Comparison of ENCODE assay signal across 7 cellular contexts in genomic region chr2:101883860-101884259, GRCh38.
DNase-seq lines count a peak whose midpoint lies in the region; ATAC-seq, FAIRE-seq and TF ChIP-seq lines count a peak whose summit lies in the region.

No MANE protein-coding gene starts in this region.

- peak; percentile 68 for DNase-seq in GM03348 (ENCODE audit: low spot score)
- DNase-seq in GM12878 (ENCODE audit: low read depth, low spot score), result no peak
- no peak for DNase-seq in kidney epithelial cell (ENCODE audit: low read depth)
- peak; percentile 27 for DNase-seq in stimulated activated naive CD8-positive, alpha-beta T cell treated with anti-CD3 and anti-CD28 coated beads, Interleukin-15, Interleukin-2, amounts not matched to agents 100 U/mL and 50 U/mL, for 24 hours
- no peak for DNase-seq in 8988T

- peak; percentile 64 for TF ChIP-seq RAD21 in GM12878 (IDR thresholded peaks at IDR 0.05; ENCODE audit: insufficient read depth, low read depth, low read length)

- no TSS peak for BruUV-seq in GM12878 (replicated peaks; lab: Mats Ljungman, UMichigan)

- no peak overlapping the region for H2AFZ ChIP-seq in OCI-LY3 (ENCODE audit: low read depth, low read length)
- H2AFZ ChIP-seq in GM12878 (ENCODE audit: control insufficient read depth, low read depth, low read length), result no peak overlapping the region

- H3K4me1 ChIP-seq in OCI-LY3 (ENCODE audit: low read length) (peaks cover 9% of the 10 kb centered on the region), GM12878 (ENCODE audit: control insufficient read depth, insufficient read depth, low read length) (no peaks in the 10 kb centered on the region)

- ATAC-seq in HG02642 (IDR thresholded peaks at IDR 0.05; ENCODE audit: poor library complexity, unreplicated experiment) (peak; percentile 61), GM12878 (peak; percentile 95)
- ATAC-seq in stimulated activated naive CD8-positive, alpha-beta T cell treated with anti-CD3 and anti-CD28 coated beads, Interleukin-15, Interleukin-2, amounts not matched to agents 100 U/mL and 50 U/mL, for 24 hours, result peak; percentile 75

- H3K27ac ChIP-seq in OCI-LY3 (ENCODE audit: low read length), result no peak overlapping the region
- no peak overlapping the region for H3K27ac ChIP-seq in GM12878 (ENCODE audit: control insufficient read depth, insufficient read depth)

- H3K79me2 ChIP-seq in OCI-LY3 (ENCODE audit: low read length) (peaks cover 4% of the 10 kb centered on the region; the same call in 1 of the 2 replicates), GM12878 (ENCODE audit: control insufficient read depth, insufficient read depth, low read length) (no peaks in the 10 kb centered on the region)

- POLR2A ChIA-PET in GM12878 (lab: Charles Lee), result interaction anchor here (0.9 to 1.5 kb wide), 3 partner anchors 14 to 136 kb away, joined by 3 to 5 read pairs (median 3); no protein-coding TSS in a partner anchor

- RAD21 ChIA-PET in GM12878 (lab: Charles Lee; ENCODE audit: unreplicated experiment), result interaction anchor here (0.6 to 3.7 kb wide), 48 partner anchors 10 to 565 kb away, joined by 3 to 113 read pairs (median 4); no protein-coding TSS in a partner anchor

- H3K9ac ChIP-seq in OCI-LY3 (ENCODE audit: low read length) (no peak overlapping the region), GM12878 (ENCODE audit: control insufficient read depth, insufficient read depth, low read length) (no peak overlapping the region)

- no peak overlapping the region for H3K4me2 ChIP-seq in OCI-LY3 (ENCODE audit: low read length)
- no peak overlapping the region for H3K4me2 ChIP-seq in GM12878 (ENCODE audit: control insufficient read depth, insufficient read depth)

- no peak for TF ChIP-seq POLR2A in GM12878 (IDR thresholded peaks at IDR 0.05; ENCODE audit: low read depth, low read length)

- H3K27me3 ChIP-seq in OCI-LY3 (ENCODE audit: low read depth, low read length) (no peaks in the 10 kb centered on the region), GM12878 (replicated peaks in 1 of 2; ENCODE audit: control insufficient read depth in 2 of 2, insufficient read depth in 2 of 2, low read length in 1 of 2) (no peaks in the 10 kb centered on the region), kidney epithelial cell (ENCODE audit: control insufficient read depth, insufficient read depth, low read length) (no peaks in the 10 kb centered on the region)

- TF ChIP-seq EP300 in GM12878 (IDR thresholded peaks at IDR 0.05; ENCODE audit: borderline replicate concordance in 1 of 2, control insufficient read depth in 1 of 2, low read depth in 2 of 2, low read length in 2 of 2), result no peak

- FAIRE-seq in GM12878 (lab: Jason Lieb, UNC), result peak; percentile 84

- no peaks in the 10 kb centered on the region for H3K9me3 ChIP-seq in OCI-LY3 (ENCODE audit: insufficient read depth, low read length)
- H3K9me3 ChIP-seq in GM12878 (replicated peaks; ENCODE audit: control insufficient read depth, insufficient read depth, low read length), result no peaks in the 10 kb centered on the region

- in situ Hi-C loops in GM12878 (cut with MboI), result loop anchor here (5.0 to 10.0 kb wide), 2 partner anchors 358 to 561 kb away; no protein-coding TSS in a partner anchor

- SMC1A ChIA-PET in GM12878 (lab: Charles Lee; ENCODE audit: uncharacterized antibody, unreplicated experiment), result interaction anchor here (0.7 to 7.5 kb wide), 52 partner anchors 9 to 567 kb away, joined by 3 to 105 read pairs (median 5); partner anchors contain the start of gene IL18R1

- CTCF ChIA-PET in GM12878 (lab: Yijun Ruan, JAX), result interaction anchor here (0.5 to 7.5 kb wide), 77 partner anchors 8 to 568 kb away, joined by 3 to 169 read pairs (median 4); partner anchors contain the start of genes IL18RAP and IL1R2

- intact Hi-C loops in GM12878 (cut with micrococcal nuclease; ENCODE audit: unreplicated experiment), result loop anchor here (1.0 to 5.0 kb wide), 5 partner anchors 121 to 565 kb away; partner anchors contain the start of gene IL18R1

- peaks cover 66% of the 10 kb centered on the region for H3K36me3 ChIP-seq in OCI-LY3 (replicated peaks; ENCODE audit: low read depth, low read length)
- H3K36me3 ChIP-seq in GM12878 (ENCODE audit: control insufficient read depth in 2 of 2, insufficient read depth in 2 of 2, low read length in 1 of 2), result no peaks in the 10 kb centered on the region
- no peaks in the 10 kb centered on the region for H3K36me3 ChIP-seq in kidney epithelial cell (ENCODE audit: control insufficient read depth, insufficient read depth, low read length)

- peak; percentile 78 for TF ChIP-seq CTCF in OCI-LY3 (IDR thresholded peaks at IDR 0.05; ENCODE audit: low read depth, low read length)
- TF ChIP-seq CTCF in GM12878 (IDR thresholded peaks at IDR 0.05 in 2 of 3, conservative IDR thresholded peaks at IDR 0.05 in 1 of 3; ENCODE audit: control insufficient read depth in 2 of 3, extremely low read depth in 1 of 3, insufficient read depth in 1 of 3, low read depth in 3 of 3, low read length in 3 of 3), result peak; percentile 50 to 70 (median 63); a peak in 5 of 6 replicates
- TF ChIP-seq CTCF in kidney epithelial cell (IDR thresholded peaks at IDR 0.05; ENCODE audit: insufficient read depth, low read length, poor library complexity, severe bottlenecking), result peak; percentile 64

- 8% methylated on average over 3 of the region's 3 CpGs for WGBS in GM12878 (ENCODE audit: insufficient coverage, insufficient replicate concordance, low lambda C conversion rate, missing lambda C conversion rate)

- H3K4me3 ChIP-seq in OCI-LY3 (ENCODE audit: low read length) (no peak overlapping the region), GM12878 (no peak overlapping the region), kidney epithelial cell (ENCODE audit: low read depth, low read length) (no peak overlapping the region)

- H4K20me1 ChIP-seq in OCI-LY3 (ENCODE audit: insufficient read depth, low read length) (no peaks in the 10 kb centered on the region), GM12878 (ENCODE audit: control insufficient read depth, insufficient read depth) (no peaks in the 10 kb centered on the region)

TF ChIP-seq in GM12878, 131 proteins besides CTCF, POLR2A, EP300 and RAD21 (continues in another document):
- TF ChIP-seq, protein P1, sequence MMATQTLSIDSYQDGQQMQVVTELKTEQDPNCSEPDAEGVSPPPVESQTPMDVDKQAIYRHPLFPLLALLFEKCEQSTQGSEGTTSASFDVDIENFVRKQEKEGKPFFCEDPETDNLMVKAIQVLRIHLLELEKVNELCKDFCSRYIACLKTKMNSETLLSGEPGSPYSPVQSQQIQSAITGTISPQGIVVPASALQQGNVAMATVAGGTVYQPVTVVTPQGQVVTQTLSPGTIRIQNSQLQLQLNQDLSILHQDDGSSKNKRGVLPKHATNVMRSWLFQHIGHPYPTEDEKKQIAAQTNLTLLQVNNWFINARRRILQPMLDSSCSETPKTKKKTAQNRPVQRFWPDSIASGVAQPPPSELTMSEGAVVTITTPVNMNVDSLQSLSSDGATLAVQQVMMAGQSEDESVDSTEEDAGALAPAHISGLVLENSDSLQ (IDR thresholded peaks at IDR 0.05), result peak; percentile 96
- TF ChIP-seq KAT2A (conservative IDR thresholded peaks at IDR 0.05; ENCODE audit: control insufficient read depth, low read depth, low read length) (no peak), JUNB (IDR thresholded peaks at IDR 0.05) (no peak), CBX5 (IDR thresholded peaks at IDR 0.05; ENCODE audit: low read depth) (no peak), ZNF24 (IDR thresholded peaks at IDR 0.05) (peak; percentile 82), LARP7 (IDR thresholded peaks at IDR 0.05) (no peak), SMC3 (IDR thresholded peaks at IDR 0.05; ENCODE audit: borderline replicate concordance, low read length) (peak; percentile 72; the same call in 1 of the 2 replicates), RUNX3 (IDR thresholded peaks at IDR 0.05; ENCODE audit: low read length) (no peak), MYC (IDR thresholded peaks at IDR 0.05; ENCODE audit: insufficient read depth, insufficient read length, insufficient replicate concordance, low read length, severe bottlenecking) (no peak)
- TF ChIP-seq, protein P2, sequence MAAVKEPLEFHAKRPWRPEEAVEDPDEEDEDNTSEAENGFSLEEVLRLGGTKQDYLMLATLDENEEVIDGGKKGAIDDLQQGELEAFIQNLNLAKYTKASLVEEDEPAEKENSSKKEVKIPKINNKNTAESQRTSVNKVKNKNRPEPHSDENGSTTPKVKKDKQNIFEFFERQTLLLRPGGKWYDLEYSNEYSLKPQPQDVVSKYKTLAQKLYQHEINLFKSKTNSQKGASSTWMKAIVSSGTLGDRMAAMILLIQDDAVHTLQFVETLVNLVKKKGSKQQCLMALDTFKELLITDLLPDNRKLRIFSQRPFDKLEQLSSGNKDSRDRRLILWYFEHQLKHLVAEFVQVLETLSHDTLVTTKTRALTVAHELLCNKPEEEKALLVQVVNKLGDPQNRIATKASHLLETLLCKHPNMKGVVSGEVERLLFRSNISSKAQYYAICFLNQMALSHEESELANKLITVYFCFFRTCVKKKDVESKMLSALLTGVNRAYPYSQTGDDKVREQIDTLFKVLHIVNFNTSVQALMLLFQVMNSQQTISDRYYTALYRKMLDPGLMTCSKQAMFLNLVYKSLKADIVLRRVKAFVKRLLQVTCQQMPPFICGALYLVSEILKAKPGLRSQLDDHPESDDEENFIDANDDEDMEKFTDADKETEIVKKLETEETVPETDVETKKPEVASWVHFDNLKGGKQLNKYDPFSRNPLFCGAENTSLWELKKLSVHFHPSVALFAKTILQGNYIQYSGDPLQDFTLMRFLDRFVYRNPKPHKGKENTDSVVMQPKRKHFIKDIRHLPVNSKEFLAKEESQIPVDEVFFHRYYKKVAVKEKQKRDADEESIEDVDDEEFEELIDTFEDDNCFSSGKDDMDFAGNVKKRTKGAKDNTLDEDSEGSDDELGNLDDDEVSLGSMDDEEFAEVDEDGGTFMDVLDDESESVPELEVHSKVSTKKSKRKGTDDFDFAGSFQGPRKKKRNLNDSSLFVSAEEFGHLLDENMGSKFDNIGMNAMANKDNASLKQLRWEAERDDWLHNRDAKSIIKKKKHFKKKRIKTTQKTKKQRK (IDR thresholded peaks at IDR 0.05; ENCODE audit: low read depth, low read length), result no peak

Comparison
In these comparisons a context has a peak if more than half of its experiments do, and no peak if none do; other contexts are left out.
1. DNase-seq: peak in GM03348 (single experiment) and stimulated activated naive CD8-positive, alpha-beta T cell treated with anti-CD3 and anti-CD28 coated beads, Interleukin-15, Interleukin-2, amounts not matched to agents 100 U/mL and 50 U/mL, for 24 hours (single experiment); none in GM12878 (single experiment), kidney epithelial cell (single experiment) and 8988T (single experiment).
2. Peak in every context shown above with its lines, with median percentiles within 50 percentile points of each other: ATAC-seq and CTCF ChIP-seq.